ENCODE assay signal across 1 cellular context in genomic region chr7:6729492-6730342, GRCh38.
TF ChIP-seq lines count a peak whose summit lies in the region.

No MANE protein-coding gene starts in this region.

TF ChIP-seq in GM23338, 12 proteins besides CTCF, POLR2A, EP300 and RAD21 (continued from another document):
- TF ChIP-seq ZNF462 (CRISPR knock-in tag; IDR thresholded peaks at IDR 0.05), result no peak
- peak; percentile 94 for TF ChIP-seq ETS1 (IDR thresholded peaks at IDR 0.05)
- TF ChIP-seq NANOG (IDR thresholded peaks at IDR 0.05; ENCODE audit: borderline replicate concordance), result peak; percentile 33; the same call in 1 of the 2 replicates
- TF ChIP-seq STAT1 (IDR thresholded peaks at IDR 0.05; ENCODE audit: unreplicated experiment), result no peak
- TF ChIP-seq POLR2AphosphoS5 (IDR thresholded peaks at IDR 0.05; ENCODE audit: low read depth), result peak; percentile 92
